In genomic region chr10:122495406-122496340, GRCh38 we compare ENCODE assay signal across 11 cellular contexts. TPM values are rescaled to one million over a fixed set of nuclear protein-coding genes. Genes with fewer than 3 reads are reported as not detected.
DNase-seq lines count a peak whose midpoint lies in the region; ATAC-seq and TF ChIP-seq lines count a peak whose summit lies in the region.
"Had no signal": no experiment of that assay in that cellular context is flagged by ENCODE, and none has a peak within 500 bp of the region (broad histone marks: within the 10 kb centered on the region; RNA-seq: fewer than 3 reads in every experiment).

No MANE protein-coding gene starts in this region.

- intact Hi-C loops in CD4-positive, alpha-beta memory T cell (cut with micrococcal nuclease) = loop anchor here (1.0 to 2.0 kb wide), 3 partner anchors 21 to 70 kb away; no protein-coding TSS in a partner anchor

- H3K4me3 ChIP-seq in CD4-positive, alpha-beta memory T cell (ENCODE audit: low read length in 2 of 2) = no peak overlapping the region
- no peak overlapping the region for H3K4me3 ChIP-seq in coronary artery
- H3K4me3 ChIP-seq: right lobe of liver had no signal

- H3K27ac Mint-ChIP-seq in CD4-positive, alpha-beta memory T cell = peak overlapping the region in 6 of 7 donors; percentile 15 to 89 (median 63)
- H3K27ac Mint-ChIP-seq in mesothelial cell of epicardium = peak overlapping the region; percentile 7

- no peaks in the 10 kb centered on the region for H3K9me3 ChIP-seq in CD4-positive, alpha-beta memory T cell (ENCODE audit: control insufficient read depth in 1 of 2, low read length in 2 of 2)
- H3K9me3 ChIP-seq: right lobe of liver had no signal

- H3K27me3 ChIP-seq in CD4-positive, alpha-beta memory T cell (ENCODE audit: insufficient read depth, low read length) = no peaks in the 10 kb centered on the region
- H3K27me3 ChIP-seq: right lobe of liver had no signal

- peaks cover 36% of the 10 kb centered on the region for H3K4me1 ChIP-seq in CD4-positive, alpha-beta memory T cell (ENCODE audit: insufficient read depth, low read length)
- H3K4me1 ChIP-seq: right lobe of liver had no signal

- POLR2A ChIA-PET in CD4-positive, alpha-beta memory T cell (lab: Charles Lee; ENCODE audit: partially characterized antibody) = interaction anchor here (0.7 to 3.2 kb wide), 4 partner anchors 20 to 122 kb away, joined by 3 to 17 read pairs (median 3); no protein-coding TSS in a partner anchor

- peaks cover 23 to 56% (median 41%) of the 10 kb centered on the region in 4 donors for H3K4me1 Mint-ChIP-seq in CD4-positive, alpha-beta memory T cell
- H3K4me1 Mint-ChIP-seq in mesothelial cell of epicardium = peaks cover 48% of the 10 kb centered on the region

- H3K36me3 Mint-ChIP-seq in CD4-positive, alpha-beta memory T cell = peaks cover 0 to 2% of the 10 kb centered on the region in 2 donors
- H3K36me3 Mint-ChIP-seq in mesothelial cell of epicardium = no peaks in the 10 kb centered on the region

- TF ChIP-seq CTCF in coronary artery (IDR thresholded peaks at IDR 0.05) = no peak
- no peak for TF ChIP-seq CTCF in mesothelial cell of epicardium (IDR thresholded peaks at IDR 0.05; ENCODE audit: unreplicated experiment)

- peak in 4 of 5 donors; percentile 28 to 44 (median 34) for DNase-seq in CD4-positive, alpha-beta memory T cell
- DNase-seq in NCI-H2029 treated with DMSO at 0.1 percent for 48 hours (lab: John Stamatoyannopoulos, UW) (peak; percentile 25), coronary artery (ENCODE audit: low spot score) (no peak), mesothelial cell of epicardium (ENCODE audit: low spot score in 2 of 2, unreplicated experiment in 2 of 2) (no peak), NCI-H1436 treated with DMSO at 0.1 percent for 48 hours (lab: John Stamatoyannopoulos, UW) (no peak), KG1 (lab: John Stamatoyannopoulos, UW) (no peak)
- DNase-seq: NCI-H1694, right lobe of liver had no signal

- no peaks in the 10 kb centered on the region for H3K27me3 Mint-ChIP-seq in CD4-positive, alpha-beta memory T cell
- H3K27me3 Mint-ChIP-seq in mesothelial cell of epicardium (ENCODE audit: low read depth) = no peaks in the 10 kb centered on the region

- H3K9me3 Mint-ChIP-seq in CD4-positive, alpha-beta memory T cell = no peaks in the 10 kb centered on the region
- H3K9me3 Mint-ChIP-seq in mesothelial cell of epicardium = peaks cover 3% of the 10 kb centered on the region

- no peaks in the 10 kb centered on the region for H3K36me3 ChIP-seq in CD4-positive, alpha-beta memory T cell (ENCODE audit: insufficient read depth, low read length)

- CTCF ChIA-PET in CD4-positive, alpha-beta memory T cell (lab: Charles Lee; ENCODE audit: partially characterized antibody) = interaction anchor here (0.6 to 4.1 kb wide), 17 partner anchors 8 to 197 kb away, joined by 3 to 33 read pairs (median 4); no protein-coding TSS in a partner anchor

- no peak for ATAC-seq in HG02642 (IDR thresholded peaks at IDR 0.05; ENCODE audit: poor library complexity, unreplicated experiment)
- ATAC-seq in HG02885 (IDR thresholded peaks at IDR 0.05; ENCODE audit: poor library complexity, unreplicated experiment) = no peak

- H3K27ac ChIP-seq in CD4-positive, alpha-beta memory T cell (ENCODE audit: low read depth, low read length) = no peak overlapping the region
- peak overlapping the region; percentile 79 to 93 for H3K27ac ChIP-seq in coronary artery
- H3K27ac ChIP-seq: right lobe of liver, VCaP had no signal

- peak overlapping the region in 7 of 8 donors; percentile 36 to 90 (median 62) for H3K4me3 Mint-ChIP-seq in CD4-positive, alpha-beta memory T cell
- no peak overlapping the region for H3K4me3 Mint-ChIP-seq in mesothelial cell of epicardium

RNA-seq across cellular contexts. Expression of gene HTRA1, which starts 34.3 kb away (rescaled TPM):
- under 1 TPM in 1 of 2 experiments, not detected in 1; 0.17 TPM for total RNA-seq in CD4-positive, alpha-beta memory T cell
- polyA plus RNA-seq in CD4-positive, alpha-beta memory T cell = under 1 TPM in 1 of 2 donors, not detected in 1; 0.21 TPM
- 12.2 to 13.1 TPM (median 12.5 TPM) in 3 replicates for total RNA-seq in mesothelial cell of epicardium

RNA-seq across cellular contexts. Expression of gene ARMS2, which starts 41.2 kb away (rescaled TPM):
- not detected for total RNA-seq in CD4-positive, alpha-beta memory T cell
- polyA plus RNA-seq in CD4-positive, alpha-beta memory T cell = not detected
- total RNA-seq in mesothelial cell of epicardium = not detected in 3 replicates
- total RNA-seq: right lobe of liver had no signal

Comparison
In these comparisons a context has a peak if more than half of its experiments do, and no peak if none do; other contexts are left out.
1. DNase-seq: peak in CD4-positive, alpha-beta memory T cell (4 of 5) and NCI-H2029 treated with DMSO at 0.1 percent for 48 hours (single experiment); none in coronary artery (single experiment), mesothelial cell of epicardium (0 of 2), NCI-H1436 treated with DMSO at 0.1 percent for 48 hours (single experiment) and KG1 (single experiment).
2. RNA of gene HTRA1, which starts 34.3 kb away (total RNA-seq): 12.2 to 13.1 TPM in mesothelial cell of epicardium; 0.17 TPM in CD4-positive, alpha-beta memory T cell; every median in the first group is over 10 times any median in the second.